ENCODE assay signal across 1 cellular context in the genomic region with DNA sequence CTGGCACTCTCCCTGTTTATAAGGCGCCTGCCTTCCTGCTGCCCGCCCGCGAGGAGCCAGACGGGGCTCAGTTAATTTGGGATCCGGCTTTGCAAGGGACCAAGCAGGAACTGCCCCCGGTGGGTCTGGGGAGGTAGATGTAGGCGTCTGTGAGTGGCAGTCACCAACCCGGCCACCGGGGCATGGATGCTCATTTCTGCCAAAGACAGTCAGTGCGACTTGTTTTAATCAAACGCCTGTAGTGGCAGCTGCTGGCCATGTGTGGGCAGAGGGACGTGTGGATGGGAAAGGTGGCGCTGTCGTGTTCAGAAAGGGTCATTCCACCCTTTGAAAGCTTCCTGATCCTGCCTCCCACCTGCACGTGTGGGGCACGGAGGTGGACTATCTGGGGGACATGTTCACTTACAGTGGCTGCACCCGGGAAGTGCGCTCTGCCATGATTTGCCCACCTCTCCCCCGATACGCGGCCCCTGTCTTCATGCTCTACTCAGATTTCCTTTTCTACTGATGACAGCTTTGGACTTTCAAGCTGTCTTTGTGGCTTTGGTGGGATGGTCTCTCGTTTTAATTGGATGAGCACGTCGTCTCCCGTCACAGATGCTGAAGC.
TF ChIP-seq lines count a peak whose summit lies in the region.

No MANE protein-coding gene starts in this region.

TF ChIP-seq in HepG2, 621 proteins besides CTCF, POLR2A, EP300 and RAD21 (continued from another document and continues in another):
- TF ChIP-seq ZNF615 (CRISPR knock-in tag; IDR thresholded peaks at IDR 0.05; ENCODE audit: borderline replicate concordance) (peak; percentile 17; the same call in 1 of the 2 replicates), PPARG (CRISPR knock-in tag; conservative IDR thresholded peaks at IDR 0.05) (no peak), ZNF781 (CRISPR knock-in tag; IDR thresholded peaks at IDR 0.05; ENCODE audit: borderline replicate concordance, not compliant biosample characterization) (no peak), ASH2L (IDR thresholded peaks at IDR 0.05; ENCODE audit: insufficient read length, low read depth, low read length) (peak; percentile 25), ZNF792 (CRISPR knock-in tag; IDR thresholded peaks at IDR 0.05) (no peak), ZNF709 (CRISPR knock-in tag; IDR thresholded peaks at IDR 0.05) (no peak), ZNF331 (CRISPR knock-in tag; IDR thresholded peaks at IDR 0.05) (0 out of 2 replicates have a peak, but pooled peaks have one; percentile 10), KLF13 (CRISPR knock-in tag; IDR thresholded peaks at IDR 0.05) (0 out of 2 replicates have a peak, but pooled peaks have one; percentile 61), JDP2 (CRISPR knock-in tag; IDR thresholded peaks at IDR 0.05; ENCODE audit: borderline replicate concordance) (no peak), SRF (IDR thresholded peaks at IDR 0.05; ENCODE audit: low read depth, low read length) (no peak), POGZ (CRISPR knock-in tag; IDR thresholded peaks at IDR 0.05) (no peak), NAIF1 (CRISPR knock-in tag; IDR thresholded peaks at IDR 0.05; ENCODE audit: borderline replicate concordance) (no peak), TCF12 (IDR thresholded peaks at IDR 0.05) (no peak), TCF12 (CRISPR knock-in tag; IDR thresholded peaks at IDR 0.05) (no peak), ZNF232 (CRISPR knock-in tag; IDR thresholded peaks at IDR 0.05; ENCODE audit: borderline replicate concordance) (0 out of 2 replicates have a peak, but pooled peaks have one; percentile 32), ZNF883 (CRISPR knock-in tag; IDR thresholded peaks at IDR 0.05; ENCODE audit: not compliant biosample characterization) (no peak), ZGPAT (CRISPR knock-in tag; IDR thresholded peaks at IDR 0.05) (no peak), NFE2L2 (IDR thresholded peaks at IDR 0.05; ENCODE audit: low read length) (no peak), ZNF652 (CRISPR knock-in tag; IDR thresholded peaks at IDR 0.05; ENCODE audit: borderline replicate concordance, low read depth) (peak; percentile 40; the same call in 1 of the 2 replicates), ZFP62 (CRISPR knock-in tag; IDR thresholded peaks at IDR 0.05) (no peak), RCOR2 (CRISPR knock-in tag; IDR thresholded peaks at IDR 0.05) (no peak), DMAP1 (CRISPR knock-in tag; IDR thresholded peaks at IDR 0.05) (no peak), ZNF160 (CRISPR knock-in tag; IDR thresholded peaks at IDR 0.05) (no peak), SALL2 (CRISPR knock-in tag; IDR thresholded peaks at IDR 0.05) (0 out of 2 replicates have a peak, but pooled peaks have one; percentile 28), KDM3A (CRISPR knock-in tag; IDR thresholded peaks at IDR 0.05; ENCODE audit: low read depth) (no peak), ZSCAN12 (CRISPR knock-in tag; IDR thresholded peaks at IDR 0.05) (no peak), ZNF816 (CRISPR knock-in tag; IDR thresholded peaks at IDR 0.05; ENCODE audit: borderline replicate concordance) (no peak), ATRX (CRISPR knock-in tag; IDR thresholded peaks at IDR 0.05; ENCODE audit: borderline replicate concordance) (no peak), GTF2F1 (IDR thresholded peaks at IDR 0.05; ENCODE audit: low read length) (no peak), ZMYM4 (CRISPR knock-in tag; IDR thresholded peaks at IDR 0.05) (0 out of 2 replicates have a peak, but pooled peaks have one; percentile 35), ZZZ3 (CRISPR knock-in tag; IDR thresholded peaks at IDR 0.05; ENCODE audit: borderline replicate concordance) (no peak), ARID2 (CRISPR knock-in tag; IDR thresholded peaks at IDR 0.05; ENCODE audit: borderline replicate concordance) (0 out of 2 replicates have a peak, but pooled peaks have one; percentile 67), MTA1 (CRISPR knock-in tag; IDR thresholded peaks at IDR 0.05; ENCODE audit: borderline replicate concordance) (peak; percentile 84; the same call in 1 of the 2 replicates), TGIF2 (CRISPR knock-in tag; IDR thresholded peaks at IDR 0.05) (no peak; the same call in 1 of the 2 replicates), FOSL2 (CRISPR knock-in tag; IDR thresholded peaks at IDR 0.05) (0 out of 2 replicates have a peak, but pooled peaks have one; percentile 14), ZKSCAN1 (IDR thresholded peaks at IDR 0.05; ENCODE audit: low read length) (no peak; the same call in 1 of the 2 replicates), SOX5 (CRISPR knock-in tag; IDR thresholded peaks at IDR 0.05; ENCODE audit: borderline replicate concordance) (no peak), BRF2 (CRISPR knock-in tag; IDR thresholded peaks at IDR 0.05) (no peak), NR1H2 (CRISPR knock-in tag; IDR thresholded peaks at IDR 0.05; ENCODE audit: borderline replicate concordance, low read depth) (no peak), POLR2AphosphoS2 (IDR thresholded peaks at IDR 0.05; ENCODE audit: low read depth, low read length) (no peak), ZNF572 (CRISPR knock-in tag; IDR thresholded peaks at IDR 0.05) (no peak), ESRRA (CRISPR knock-in tag; IDR thresholded peaks at IDR 0.05; ENCODE audit: low read depth) (0 out of 2 replicates have a peak, but pooled peaks have one; percentile 28), ZNF564 (CRISPR knock-in tag; IDR thresholded peaks at IDR 0.05) (no peak), FOXC1 (CRISPR knock-in tag; IDR thresholded peaks at IDR 0.05; ENCODE audit: borderline replicate concordance) (0 out of 2 replicates have a peak, but pooled peaks have one; percentile 60), PREB (CRISPR knock-in tag; IDR thresholded peaks at IDR 0.05) (no peak), ZNF256 (CRISPR knock-in tag; conservative IDR thresholded peaks at IDR 0.05) (no peak), NFIB (CRISPR knock-in tag; IDR thresholded peaks at IDR 0.05; ENCODE audit: borderline replicate concordance) (no peak)
- TF ChIP-seq, protein P1, sequence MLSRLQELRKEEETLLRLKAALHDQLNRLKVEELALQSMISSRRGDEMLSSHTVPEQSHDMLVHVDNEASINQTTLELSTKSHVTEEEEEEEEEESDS (CRISPR knock-in tag; IDR thresholded peaks at IDR 0.05; ENCODE audit: borderline replicate concordance) = peak; percentile 70; the same call in 1 of the 2 replicates
- TF ChIP-seq, protein P2, sequence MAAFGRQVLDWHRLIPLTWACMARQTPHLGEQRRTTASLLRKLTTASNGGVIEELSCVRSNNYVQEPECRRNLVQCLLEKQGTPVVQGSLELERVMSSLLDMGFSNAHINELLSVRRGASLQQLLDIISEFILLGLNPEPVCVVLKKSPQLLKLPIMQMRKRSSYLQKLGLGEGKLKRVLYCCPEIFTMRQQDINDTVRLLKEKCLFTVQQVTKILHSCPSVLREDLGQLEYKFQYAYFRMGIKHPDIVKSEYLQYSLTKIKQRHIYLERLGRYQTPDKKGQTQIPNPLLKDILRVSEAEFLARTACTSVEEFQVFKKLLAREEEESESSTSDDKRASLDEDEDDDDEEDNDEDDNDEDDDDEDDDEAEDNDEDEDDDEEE (CRISPR knock-in tag; IDR thresholded peaks at IDR 0.05) = no peak
- TF ChIP-seq, protein P3, sequence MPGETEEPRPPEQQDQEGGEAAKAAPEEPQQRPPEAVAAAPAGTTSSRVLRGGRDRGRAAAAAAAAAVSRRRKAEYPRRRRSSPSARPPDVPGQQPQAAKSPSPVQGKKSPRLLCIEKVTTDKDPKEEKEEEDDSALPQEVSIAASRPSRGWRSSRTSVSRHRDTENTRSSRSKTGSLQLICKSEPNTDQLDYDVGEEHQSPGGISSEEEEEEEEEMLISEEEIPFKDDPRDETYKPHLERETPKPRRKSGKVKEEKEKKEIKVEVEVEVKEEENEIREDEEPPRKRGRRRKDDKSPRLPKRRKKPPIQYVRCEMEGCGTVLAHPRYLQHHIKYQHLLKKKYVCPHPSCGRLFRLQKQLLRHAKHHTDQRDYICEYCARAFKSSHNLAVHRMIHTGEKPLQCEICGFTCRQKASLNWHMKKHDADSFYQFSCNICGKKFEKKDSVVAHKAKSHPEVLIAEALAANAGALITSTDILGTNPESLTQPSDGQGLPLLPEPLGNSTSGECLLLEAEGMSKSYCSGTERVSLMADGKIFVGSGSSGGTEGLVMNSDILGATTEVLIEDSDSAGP (CRISPR knock-in tag; IDR thresholded peaks at IDR 0.05; ENCODE audit: borderline replicate concordance) = peak; percentile 59; the same call in 1 of the 2 replicates
- TF ChIP-seq, protein P4, sequence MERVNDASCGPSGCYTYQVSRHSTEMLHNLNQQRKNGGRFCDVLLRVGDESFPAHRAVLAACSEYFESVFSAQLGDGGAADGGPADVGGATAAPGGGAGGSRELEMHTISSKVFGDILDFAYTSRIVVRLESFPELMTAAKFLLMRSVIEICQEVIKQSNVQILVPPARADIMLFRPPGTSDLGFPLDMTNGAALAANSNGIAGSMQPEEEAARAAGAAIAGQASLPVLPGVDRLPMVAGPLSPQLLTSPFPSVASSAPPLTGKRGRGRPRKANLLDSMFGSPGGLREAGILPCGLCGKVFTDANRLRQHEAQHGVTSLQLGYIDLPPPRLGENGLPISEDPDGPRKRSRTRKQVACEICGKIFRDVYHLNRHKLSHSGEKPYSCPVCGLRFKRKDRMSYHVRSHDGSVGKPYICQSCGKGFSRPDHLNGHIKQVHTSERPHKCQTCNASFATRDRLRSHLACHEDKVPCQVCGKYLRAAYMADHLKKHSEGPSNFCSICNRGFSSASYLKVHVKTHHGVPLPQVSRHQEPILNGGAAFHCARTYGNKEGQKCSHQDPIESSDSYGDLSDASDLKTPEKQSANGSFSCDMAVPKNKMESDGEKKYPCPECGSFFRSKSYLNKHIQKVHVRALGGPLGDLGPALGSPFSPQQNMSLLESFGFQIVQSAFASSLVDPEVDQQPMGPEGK (CRISPR knock-in tag; IDR thresholded peaks at IDR 0.05) = peak; percentile 40
- TF ChIP-seq, protein P5, sequence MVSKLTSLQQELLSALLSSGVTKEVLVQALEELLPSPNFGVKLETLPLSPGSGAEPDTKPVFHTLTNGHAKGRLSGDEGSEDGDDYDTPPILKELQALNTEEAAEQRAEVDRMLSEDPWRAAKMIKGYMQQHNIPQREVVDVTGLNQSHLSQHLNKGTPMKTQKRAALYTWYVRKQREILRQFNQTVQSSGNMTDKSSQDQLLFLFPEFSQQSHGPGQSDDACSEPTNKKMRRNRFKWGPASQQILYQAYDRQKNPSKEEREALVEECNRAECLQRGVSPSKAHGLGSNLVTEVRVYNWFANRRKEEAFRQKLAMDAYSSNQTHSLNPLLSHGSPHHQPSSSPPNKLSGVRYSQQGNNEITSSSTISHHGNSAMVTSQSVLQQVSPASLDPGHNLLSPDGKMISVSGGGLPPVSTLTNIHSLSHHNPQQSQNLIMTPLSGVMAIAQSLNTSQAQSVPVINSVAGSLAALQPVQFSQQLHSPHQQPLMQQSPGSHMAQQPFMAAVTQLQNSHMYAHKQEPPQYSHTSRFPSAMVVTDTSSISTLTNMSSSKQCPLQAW (CRISPR knock-in tag; IDR thresholded peaks at IDR 0.05) = no peak
- TF ChIP-seq, protein P6, sequence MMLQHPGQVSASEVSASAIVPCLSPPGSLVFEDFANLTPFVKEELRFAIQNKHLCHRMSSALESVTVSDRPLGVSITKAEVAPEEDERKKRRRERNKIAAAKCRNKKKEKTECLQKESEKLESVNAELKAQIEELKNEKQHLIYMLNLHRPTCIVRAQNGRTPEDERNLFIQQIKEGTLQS (CRISPR knock-in tag; IDR thresholded peaks at IDR 0.05) = no peak
- TF ChIP-seq, protein P7, sequence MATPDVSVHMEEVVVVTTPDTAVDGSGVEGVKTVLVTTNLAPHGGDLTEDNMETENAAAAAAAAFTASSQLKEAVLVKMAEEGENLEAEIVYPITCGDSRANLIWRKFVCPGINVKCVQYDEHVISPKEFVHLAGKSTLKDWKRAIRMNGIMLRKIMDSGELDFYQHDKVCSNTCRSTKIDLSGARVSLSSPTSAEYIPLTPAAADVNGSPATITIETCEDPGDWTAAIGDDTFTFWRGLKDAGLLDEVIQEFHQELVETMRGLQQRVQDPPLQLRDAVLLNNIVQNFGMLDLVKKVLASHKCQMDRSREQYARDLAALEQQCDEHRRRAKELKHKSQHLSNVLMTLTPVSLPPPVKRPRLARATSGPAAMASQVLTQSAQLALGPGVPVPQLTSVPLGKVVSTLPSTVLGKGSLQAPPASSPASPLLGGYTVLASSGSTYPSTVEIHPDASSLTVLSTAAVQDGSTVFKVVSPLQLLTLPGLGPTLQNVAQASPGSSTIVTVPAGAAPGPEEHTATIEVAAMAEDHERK (CRISPR knock-in tag; IDR thresholded peaks at IDR 0.05; ENCODE audit: low read depth) = no peak
